ENCODE assay signal across 8 cellular contexts in the genomic region with DNA sequence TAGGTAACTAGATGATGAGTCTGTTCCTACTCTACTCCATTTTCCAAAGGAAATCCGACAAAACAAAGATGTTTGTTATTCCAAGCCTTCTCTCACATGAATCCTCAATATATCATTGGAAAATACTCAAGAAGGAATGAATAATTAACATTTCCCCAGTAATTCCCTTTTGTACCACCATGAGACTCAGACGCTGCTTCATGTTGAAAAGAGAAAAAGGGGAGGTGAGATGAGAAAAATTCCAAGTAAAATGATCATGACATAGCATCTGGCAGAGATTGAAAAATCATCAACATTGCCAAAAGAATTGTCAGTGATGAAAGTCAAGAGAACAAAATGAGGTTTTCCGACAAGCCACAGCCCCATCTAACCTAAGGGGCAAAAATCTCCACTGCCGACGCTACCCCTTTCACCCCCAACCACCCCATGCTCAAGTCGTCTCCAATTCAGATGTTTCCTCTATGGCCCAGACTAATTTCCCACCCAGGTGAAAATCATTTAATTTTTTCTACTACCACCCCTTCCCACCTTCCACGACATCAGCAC. TPM values are rescaled to one million over a fixed set of nuclear protein-coding genes. Genes with fewer than 3 reads are reported as not detected.
DNase-seq lines count a peak whose midpoint lies in the region; ATAC-seq, FAIRE-seq and TF ChIP-seq lines count a peak whose summit lies in the region.

No MANE protein-coding gene starts in this region.

- no peak for DNase-seq in BJ (ENCODE audit: low read depth)
- DNase-seq in kidney epithelial cell (ENCODE audit: low read depth) = no peak
- DNase-seq in frontal cortex (ENCODE audit: low spot score in 2 of 2) = no peak

- H3K27ac ChIP-seq in HUES64 (ENCODE audit: low read depth, low read length) (no peak overlapping the region), angular gyrus (ENCODE audit: low read depth, low read length) (peak overlapping the region; percentile 88), subcutaneous abdominal adipose tissue (ENCODE audit: low read depth, low read length) (peak overlapping the region; percentile 83)

- ATAC-seq in GM21786 (IDR thresholded peaks at IDR 0.05; ENCODE audit: unreplicated experiment) = no peak
- ATAC-seq in GM21737 (IDR thresholded peaks at IDR 0.05; ENCODE audit: unreplicated experiment) = no peak

- FAIRE-seq in frontal cortex (lab: Jason Lieb, UNC) = no peak

- no peaks in the 10 kb centered on the region for H3K36me3 ChIP-seq in BJ (ENCODE audit: control insufficient read depth, insufficient read depth, low read length)
- H3K36me3 ChIP-seq in HUES64 (ENCODE audit: insufficient read depth, low read length) = no peaks in the 10 kb centered on the region
- H3K36me3 ChIP-seq in kidney epithelial cell (ENCODE audit: control insufficient read depth, insufficient read depth, low read length) = no peaks in the 10 kb centered on the region
- H3K36me3 ChIP-seq in subcutaneous abdominal adipose tissue (ENCODE audit: control insufficient read depth in 5 of 5, insufficient read depth in 5 of 5, low read length in 5 of 5) = no peaks in the 10 kb centered on the region

- POLR2A ChIA-PET in BJ (lab: Charles Lee) = no interaction called here

- H3K27me3 ChIP-seq in BJ (ENCODE audit: control insufficient read depth, insufficient read depth, low read length) (no peaks in the 10 kb centered on the region), HUES64 (ENCODE audit: insufficient read depth, low read length) (no peaks in the 10 kb centered on the region), kidney epithelial cell (ENCODE audit: control insufficient read depth, insufficient read depth, low read length) (no peaks in the 10 kb centered on the region), subcutaneous abdominal adipose tissue (ENCODE audit: control insufficient read depth in 5 of 5, insufficient read depth in 4 of 5, low read length in 5 of 5) (no peaks in the 10 kb centered on the region)

- CTCF ChIA-PET in BJ (lab: Yijun Ruan, JAX) = no interaction called here

- WGBS in HUES64 = under 1% methylated on average over 7 of the region's 7 CpGs

- TF ChIP-seq CTCF in BJ (IDR thresholded peaks at IDR 0.05; ENCODE audit: insufficient read depth, low read depth, low read length) (peak; percentile 26; the same call in 1 of the 2 replicates), kidney epithelial cell (IDR thresholded peaks at IDR 0.05; ENCODE audit: insufficient read depth, low read length, poor library complexity, severe bottlenecking) (peak; percentile 17)

- H3K4me1 ChIP-seq in HUES64 (ENCODE audit: insufficient read depth, low read length) (peaks cover 22% of the 10 kb centered on the region), subcutaneous abdominal adipose tissue (ENCODE audit: control insufficient read depth in 5 of 5, insufficient read depth in 5 of 5, low read length in 5 of 5) (peaks cover 0 to 27% (median 22%) of the 10 kb centered on the region in 5 donors)

- H3K9ac ChIP-seq in HUES64 (ENCODE audit: low read depth, low read length) (peak overlapping the region; percentile 90), subcutaneous abdominal adipose tissue (ENCODE audit: low read length in 5 of 5) (peak overlapping the region; percentile 0 to 94 (median 89))

- H3K9me3 ChIP-seq in HUES64 (ENCODE audit: insufficient read depth, low read depth, low read length) (no peaks in the 10 kb centered on the region), subcutaneous abdominal adipose tissue (ENCODE audit: control insufficient read depth in 5 of 5, low read length in 5 of 5) (no peaks in the 10 kb centered on the region)

- peak overlapping the region; percentile 92 for H3K4me3 ChIP-seq in BJ (ENCODE audit: low read depth, low read length)
- H3K4me3 ChIP-seq in HUES64 (ENCODE audit: low read length) = peak overlapping the region; percentile 99
- H3K4me3 ChIP-seq in kidney epithelial cell (ENCODE audit: low read depth, low read length) = peak overlapping the region; percentile 84
- peak overlapping the region; percentile 88 to 96 (median 94) for H3K4me3 ChIP-seq in subcutaneous abdominal adipose tissue (ENCODE audit: low read depth in 1 of 5, low read length in 5 of 5)

RNA-seq across cellular contexts. Expression of a gene that starts 1.3 kb away (rescaled TPM):
- 73.5 and 105 TPM in 2 replicates for polyA plus RNA-seq in BJ (2011; rRNA removed)
- polyA minus RNA-seq in BJ (2011; rRNA and poly(A)+ RNA removed) = 50.1 and 51.5 TPM in 2 replicates
- 45.2 TPM for polyA plus RNA-seq in HUES64 (2013, experiment 1 of 2)
- polyA plus RNA-seq in HUES64 (2013, experiment 2 of 2) = 54.8 TPM
- total RNA-seq in kidney epithelial cell (120 and 181 TPM in 2 replicates), frontal cortex (390 TPM)

RNA-seq across cellular contexts. Expression of a gene that starts 28.1 kb away (rescaled TPM):
- 52.3 and 61.1 TPM in 2 replicates for polyA plus RNA-seq in BJ (2011; rRNA removed)
- polyA minus RNA-seq in BJ (2011; rRNA and poly(A)+ RNA removed) = 5.1 and 7.3 TPM in 2 replicates
- polyA plus RNA-seq in HUES64 (2013, experiment 1 of 2) = 39.6 TPM
- 40.6 TPM for polyA plus RNA-seq in HUES64 (2013, experiment 2 of 2)
- total RNA-seq in kidney epithelial cell (37.0 and 52.4 TPM in 2 replicates), frontal cortex (29.8 TPM)
